Comparison of ENCODE assay signal across 14 cellular contexts in genomic region chr11:19367051-19367709, GRCh38.
DNase-seq lines count a peak whose midpoint lies in the region; ATAC-seq and TF ChIP-seq lines count a peak whose summit lies in the region.
"Had no signal": no experiment of that assay in that cellular context is flagged by ENCODE, and none has a peak within 500 bp of the region (broad histone marks: within the 10 kb centered on the region; RNA-seq: fewer than 3 reads in every experiment).

No MANE protein-coding gene starts in this region.

- ATAC-seq in GM19035 (IDR thresholded peaks at IDR 0.05; ENCODE audit: unreplicated experiment): no peak

- no peak for TF ChIP-seq CTCF in astrocyte of the spinal cord (IDR thresholded peaks at IDR 0.05; ENCODE audit: low read depth, low read length)
- TF ChIP-seq CTCF in left ventricle myocardium inferior (IDR thresholded peaks at IDR 0.05; ENCODE audit: borderline replicate concordance): no peak
- TF ChIP-seq CTCF in stomach (IDR thresholded peaks at IDR 0.05): no peak

- WGBS in stomach, 5 donors: 56 to 72% (median 66%) methylated on average over 2 of the region's 2 CpGs

- H3K4me1 ChIP-seq in left ventricle myocardium inferior (peaks cover 31% of the 10 kb centered on the region), stomach (peaks cover 0 to 13% (median 4%) of the 10 kb centered on the region in 4 donors)

- intact Hi-C loops in left ventricle myocardium inferior (cut with micrococcal nuclease) (no loop called here), stomach (cut with DNase I; ENCODE audit: low total_unique reads) (no loop called here)

- in situ Hi-C loops in astrocyte of the spinal cord (cut with HindIII; ENCODE audit: low sequenced_read_pairs): no loop called here

- no peak overlapping the region for H3K4me3 ChIP-seq in astrocyte of the spinal cord (ENCODE audit: low read depth, low read length)
- H3K4me3 ChIP-seq in left ventricle myocardium inferior: no peak overlapping the region
- H3K4me3 ChIP-seq in stomach: no peak overlapping the region

- H3K36me3 ChIP-seq in left ventricle myocardium inferior (no peaks in the 10 kb centered on the region), stomach (no peaks in the 10 kb centered on the region)

- no peak for TF ChIP-seq POLR2A in stomach (IDR thresholded peaks at IDR 0.05)

- no peak for TF ChIP-seq EP300 in stomach (IDR thresholded peaks at IDR 0.05)

- DNase-seq in GM04503 (ENCODE audit: low read depth) (peak; percentile 64), astrocyte of the spinal cord (ENCODE audit: low read depth, low spot score) (peak; percentile 84), left ventricle myocardium inferior (no peak), stomach (no peak), NCI-H1105 (lab: John Stamatoyannopoulos, UW) (no peak), hepatic stellate cell (ENCODE audit: low spot score) (no peak)
- no peak for DNase-seq in NK-92 treated with Interleukin-12 subunit alpha and Interleukin-12 subunit beta, amount 100 ng/mL, for 24 hours (lab: John Stamatoyannopoulos, UW)
- DNase-seq: activated naive CD4-positive, alpha-beta T cell treated with anti-CD3 and anti-CD28 coated beads, Interleukin-2, amount 10 ng/mL, durations not matched to agents 7 days and 5 days; CD4-positive, alpha-beta T cell; GF-D8; H7; stimulated activated CD4-positive, alpha-beta T cell treated with anti-CD3 and anti-CD28 coated beads, Interleukin-2, amount 100 ng/mL, for 48 hours had no signal

- no peaks in the 10 kb centered on the region for H3K9me3 ChIP-seq in left ventricle myocardium inferior (replicated peaks)
- H3K9me3 ChIP-seq in stomach: no peaks in the 10 kb centered on the region

- H3K27ac ChIP-seq in left ventricle myocardium inferior (replicated peaks) (peak overlapping the region; percentile 35), stomach (peak overlapping the region in 4 of 5 donors; percentile 22 to 52 (median 40))
- H3K27ac ChIP-seq: VCaP had no signal

- H3K27me3 ChIP-seq in left ventricle myocardium inferior (ENCODE audit: low read depth): no peaks in the 10 kb centered on the region
- no peaks in the 10 kb centered on the region for H3K27me3 ChIP-seq in stomach

Comparison
In these comparisons a context has a peak if more than half of its experiments do, and no peak if none do; other contexts are left out.
1. DNase-seq: peak in GM04503 (single experiment) and astrocyte of the spinal cord (single experiment); none in left ventricle myocardium inferior (single experiment), stomach (single experiment), NCI-H1105 (single experiment), NK-92 treated with Interleukin-12 subunit alpha and Interleukin-12 subunit beta, amount 100 ng/mL, for 24 hours (single experiment) and hepatic stellate cell (single experiment).